8 cellular contexts compared by ENCODE assay signal in genomic region chr1:236326432-236326831, GRCh38.
"Had no signal": no experiment of that assay in that cellular context is flagged by ENCODE, and none has a peak within 500 bp of the region (broad histone marks: within the 10 kb centered on the region; RNA-seq: fewer than 3 reads in every experiment).

No MANE protein-coding gene starts in this region.

- H3K4me3 ChIP-seq: GM12878 had no signal

- ATAC-seq: GM12878 had no signal

- FAIRE-seq: G401.6, GM12878, GM12891, GM12892, GM18507, GM19239 had no signal

- DNase-seq: GDM1, GF-D8 had no signal
